ENCODE assay signal across 1 cellular context in genomic region chr3:16589120-16589519, GRCh38.
A peak's percentile ranks its signal among the peaks of the same experiment; 100 is the strongest.
TF ChIP-seq lines count a peak whose summit lies in the region.

No MANE protein-coding gene starts in this region.

TF ChIP-seq in GM12878, 131 proteins besides CTCF, POLR2A, EP300 and RAD21 (continued from another document):
- no peak for TF ChIP-seq SIX5 (IDR thresholded peaks at IDR 0.05; ENCODE audit: low read depth, low read length, severe bottlenecking)
- no peak for TF ChIP-seq KDM1A (IDR thresholded peaks at IDR 0.05; ENCODE audit: borderline replicate concordance)
- TF ChIP-seq ZNF24 (IDR thresholded peaks at IDR 0.05): 0 out of 2 replicates have a peak, but pooled peaks have one; percentile 28
- TF ChIP-seq SPI1 (IDR thresholded peaks at IDR 0.05; ENCODE audit: borderline replicate concordance, insufficient read depth, low read depth, low read length): peak; percentile 23; the same call in 1 of the 2 replicates
